ENCODE assay signal across 8 cellular contexts in genomic region chr17:81871387-81872120, GRCh38. TPM values are rescaled to one million over a fixed set of nuclear protein-coding genes. Genes with fewer than 3 reads are reported as not detected.
DNase-seq lines count a peak whose midpoint lies in the region; ATAC-seq and TF ChIP-seq lines count a peak whose summit lies in the region.

No MANE protein-coding gene starts in this region.

- H3K36me3 Mint-ChIP-seq in CD8-positive, alpha-beta T cell, result peaks cover 23% of the 10 kb centered on the region

- peak overlapping the region; percentile 66 for H2AFZ ChIP-seq in neuron (ENCODE audit: low read depth, low read length)

- H3K27ac Mint-ChIP-seq in CD8-positive, alpha-beta T cell, result peak overlapping the region; percentile 96

- no peaks in the 10 kb centered on the region for H3K27me3 Mint-ChIP-seq in CD8-positive, alpha-beta T cell (ENCODE audit: low read depth)

- intact Hi-C loops in CD8-positive, alpha-beta T cell (cut with DNase I, micrococcal nuclease), result loop anchor here (1.0 to 5.0 kb wide), 8 partner anchors 10 to 169 kb away; partner anchors contain the start of genes ALYREF (in 2 of the 2), ANAPC11 (in 2 of the 2), MCRIP1 (in 2 of the 2) and ASPSCR1 (in 1 of the 2)

- no peaks in the 10 kb centered on the region for H3K27me3 ChIP-seq in CD8-positive, alpha-beta T cell (ENCODE audit: insufficient read depth, low read length)
- H3K27me3 ChIP-seq in foreskin keratinocyte (no peaks in the 10 kb centered on the region), neuron (ENCODE audit: insufficient read depth, low read length) (no peaks in the 10 kb centered on the region), subcutaneous abdominal adipose tissue (ENCODE audit: control insufficient read depth in 5 of 5, insufficient read depth in 4 of 5, low read length in 5 of 5) (no peaks in the 10 kb centered on the region)

- DNase-seq in CD8-positive, alpha-beta T cell, result peak; percentile 90 to 97 (median 96)
- peak; percentile 80 for DNase-seq in Jurkat, Clone E6-1 (ENCODE audit: low read depth, low spot score)
- DNase-seq in SHP77 (lab: John Stamatoyannopoulos, UW) (peak; percentile 86 to 92), activated gamma-delta T cell treated with Interleukin-2 at 50 U/mL for 16 hours (peak; percentile 95), foreskin keratinocyte (peak in 1 of 2 donors; percentile 57)

- H3K36me3 ChIP-seq in CD8-positive, alpha-beta T cell (ENCODE audit: insufficient read depth, low read length), result peaks cover 18% of the 10 kb centered on the region
- peaks cover 19% of the 10 kb centered on the region for H3K36me3 ChIP-seq in neuron (ENCODE audit: insufficient read depth, low read length)
- H3K36me3 ChIP-seq in subcutaneous abdominal adipose tissue (ENCODE audit: control insufficient read depth in 5 of 5, insufficient read depth in 5 of 5, low read length in 5 of 5), result peaks cover 0 to 26% (median 20%) of the 10 kb centered on the region in 5 donors

- H3K4me3 ChIP-seq in CD8-positive, alpha-beta T cell (ENCODE audit: low read depth, low read length), result peak overlapping the region; percentile 94
- H3K4me3 ChIP-seq in Jurkat, Clone E6-1 (ENCODE audit: low read length), result peak overlapping the region; percentile 89
- H3K4me3 ChIP-seq in neuron (ENCODE audit: low read length) (peak overlapping the region; percentile 79), subcutaneous abdominal adipose tissue (ENCODE audit: low read depth in 1 of 5, low read length in 5 of 5) (peak overlapping the region in 4 of 5 donors; percentile 79 to 89 (median 83))

- no peaks in the 10 kb centered on the region for H3K9me3 Mint-ChIP-seq in CD8-positive, alpha-beta T cell

- H3K4me1 Mint-ChIP-seq in CD8-positive, alpha-beta T cell (ENCODE audit: low read depth), result peaks cover 40% of the 10 kb centered on the region

- H3K4me1 ChIP-seq in CD8-positive, alpha-beta T cell (ENCODE audit: insufficient read depth, low read length), result peaks cover 39% of the 10 kb centered on the region
- H3K4me1 ChIP-seq in foreskin keratinocyte (no peaks in the 10 kb centered on the region), neuron (ENCODE audit: insufficient read depth, low read length) (peaks cover 36% of the 10 kb centered on the region), subcutaneous abdominal adipose tissue (ENCODE audit: control insufficient read depth in 5 of 5, insufficient read depth in 5 of 5, low read length in 5 of 5) (peaks cover 0 to 48% (median 44%) of the 10 kb centered on the region in 5 donors)

- H3K9ac ChIP-seq in subcutaneous abdominal adipose tissue (ENCODE audit: low read length in 5 of 5), result peak overlapping the region; percentile 85 to 98 (median 93)

- peak; percentile 29 for ATAC-seq in CD8-positive, alpha-beta T cell
- ATAC-seq in GM19467 (IDR thresholded peaks at IDR 0.05; ENCODE audit: unreplicated experiment) (peak; percentile 34), foreskin keratinocyte (no peak)

- CTCF ChIA-PET in CD8-positive, alpha-beta T cell (lab: Charles Lee), result interaction anchor here (1.3 to 2.0 kb wide), 2 partner anchors 13 to 16 kb away, joined by 4 to 6 read pairs; no protein-coding TSS in a partner anchor

- H3K27ac ChIP-seq in CD8-positive, alpha-beta T cell (ENCODE audit: low read depth, low read length), result peak overlapping the region; percentile 98
- H3K27ac ChIP-seq in foreskin keratinocyte (peak overlapping the region; percentile 81), subcutaneous abdominal adipose tissue (ENCODE audit: low read depth, low read length) (peak overlapping the region; percentile 99)

- H3K4me3 Mint-ChIP-seq in CD8-positive, alpha-beta T cell, result peak overlapping the region; percentile 87

- POLR2A ChIA-PET in CD8-positive, alpha-beta T cell (lab: Charles Lee), result interaction anchor here (0.7 to 4.2 kb wide), 12 partner anchors 9 to 361 kb away, joined by 3 to 23 read pairs (median 4); partner anchors contain the start of genes ARL16, HGS, MRPL12 and P4HB

- TF ChIP-seq CTCF in CD8-positive, alpha-beta T cell (IDR thresholded peaks at IDR 0.05), result no peak
- peak; percentile 55 for TF ChIP-seq CTCF in foreskin keratinocyte (conservative IDR thresholded peaks at IDR 0.05)

- no peaks in the 10 kb centered on the region for H3K9me3 ChIP-seq in CD8-positive, alpha-beta T cell (ENCODE audit: low read length)
- H3K9me3 ChIP-seq in neuron (ENCODE audit: low read length) (no peaks in the 10 kb centered on the region), subcutaneous abdominal adipose tissue (ENCODE audit: control insufficient read depth in 5 of 5, low read length in 5 of 5) (no peaks in the 10 kb centered on the region)

RNA-seq across cellular contexts. Expression of gene ARHGDIA, which starts 0.4 kb away (rescaled TPM):
- total RNA-seq in CD8-positive, alpha-beta T cell, result 100 to 1,000 TPM; 777 to 791 TPM
- 572 TPM for polyA plus RNA-seq in Jurkat, Clone E6-1 (2012; ENCODE audit: insufficient read depth, insufficient read length)
- 574 and 576 TPM in 2 replicates for total RNA-seq in foreskin keratinocyte
- 644 and 645 TPM in 2 replicates for polyA plus RNA-seq in foreskin keratinocyte

RNA-seq across cellular contexts. Expression of gene P4HB, which starts 11.2 kb away (rescaled TPM):
- 100 to 1,000 TPM; 278 to 288 TPM for total RNA-seq in CD8-positive, alpha-beta T cell
- 267 TPM for polyA plus RNA-seq in Jurkat, Clone E6-1 (2012; ENCODE audit: insufficient read depth, insufficient read length)
- 617 and 692 TPM in 2 replicates for total RNA-seq in foreskin keratinocyte
- polyA plus RNA-seq in foreskin keratinocyte, result 632 and 778 TPM in 2 replicates

RNA-seq across cellular contexts. Expression of gene ALYREF, which starts 19.8 kb away (rescaled TPM):
- 100 to 1,000 TPM in 1 of 2 experiments, 10 to 100 TPM in 1; 95.8 to 118 TPM for total RNA-seq in CD8-positive, alpha-beta T cell
- 331 TPM for polyA plus RNA-seq in Jurkat, Clone E6-1 (2012; ENCODE audit: insufficient read depth, insufficient read length)
- total RNA-seq in foreskin keratinocyte, result 115 and 140 TPM in 2 replicates
- polyA plus RNA-seq in foreskin keratinocyte, result 142 and 156 TPM in 2 replicates

RNA-seq across cellular contexts. Expression of gene ANAPC11, which starts 20.0 kb away (rescaled TPM):
- total RNA-seq in CD8-positive, alpha-beta T cell, result 10 to 100 TPM; 30.0 to 30.4 TPM
- polyA plus RNA-seq in Jurkat, Clone E6-1 (2012; ENCODE audit: insufficient read depth, insufficient read length), result 177 TPM
- total RNA-seq in foreskin keratinocyte, result 160 and 168 TPM in 2 replicates
- polyA plus RNA-seq in foreskin keratinocyte, result 295 and 335 TPM in 2 replicates

RNA-seq across cellular contexts. Expression of gene NPB, which starts 30.5 kb away (rescaled TPM):
- under 1 TPM in 1 of 2 experiments, not detected in 1; 0.38 TPM for total RNA-seq in CD8-positive, alpha-beta T cell
- polyA plus RNA-seq in Jurkat, Clone E6-1 (2012; ENCODE audit: insufficient read depth, insufficient read length), result not detected
- total RNA-seq in foreskin keratinocyte, result 0.21 and 0.27 TPM in 2 replicates
- polyA plus RNA-seq in foreskin keratinocyte, result 0.19 and 0.32 TPM in 2 replicates
